In the genomic region with DNA sequence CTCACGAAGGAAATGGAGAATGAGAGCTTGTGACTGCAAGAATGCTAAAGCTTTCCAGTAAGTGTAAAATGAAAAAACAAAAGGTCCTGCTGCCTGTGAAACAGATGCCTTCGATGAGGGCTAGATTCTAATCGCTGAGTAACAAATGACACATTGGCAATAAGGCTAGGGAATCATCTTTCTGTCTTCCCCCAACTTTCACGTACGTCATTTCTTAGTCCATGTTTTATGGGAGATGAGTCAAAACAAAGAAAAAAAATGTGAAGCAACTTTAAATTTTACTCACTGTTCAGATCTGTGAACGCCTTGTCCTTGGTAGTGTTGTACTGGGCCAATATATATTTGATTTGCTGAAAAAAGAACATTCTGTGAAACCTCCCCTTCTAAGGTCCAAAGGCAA, we compare ENCODE assay signal across 21 cellular contexts. TPM values are rescaled to one million over a fixed set of nuclear protein-coding genes. Genes with fewer than 3 reads are reported as not detected.
DNase-seq lines count a peak whose midpoint lies in the region; ATAC-seq and TF ChIP-seq lines count a peak whose summit lies in the region.
"Had no signal": no experiment of that assay in that cellular context is flagged by ENCODE, and none has a peak within 500 bp of the region (broad histone marks: within the 10 kb centered on the region; RNA-seq: fewer than 3 reads in every experiment).

No MANE protein-coding gene starts in this region.

- no peaks in the 10 kb centered on the region for H4K20me1 ChIP-seq in PC-9 (ENCODE audit: insufficient read depth)

- CTCF ChIA-PET in CD4-positive, alpha-beta T cell (lab: Charles Lee) = no interaction called here
- CTCF ChIA-PET in PC-9 (lab: Charles Lee) = no interaction called here

- POLR2A ChIA-PET in CD4-positive, alpha-beta T cell (lab: Charles Lee) = no interaction called here
- POLR2A ChIA-PET in PC-9 (lab: Charles Lee; ENCODE audit: unreplicated experiment) = no interaction called here

- H3K4me1 ChIP-seq in left ventricle myocardium inferior = peaks cover 67% of the 10 kb centered on the region
- H3K4me1 ChIP-seq in right atrium auricular region = no peaks in the 10 kb centered on the region
- H3K4me1 ChIP-seq in PC-9 (replicated peaks; ENCODE audit: insufficient read depth) = no peaks in the 10 kb centered on the region
- H3K4me1 ChIP-seq: psoas muscle, suprapubic skin, vagina had no signal

- DNase-seq in left ventricle myocardium inferior (no peak), right atrium auricular region (ENCODE audit: low spot score) (no peak), MG63 (peak; percentile 5), epithelial cell of esophagus (ENCODE audit: low read depth) (peak; percentile 24), AML-193 (lab: John Stamatoyannopoulos, UW) (no peak), PC-9 (no peak), HUDEP-2 (lab: John Stamatoyannopoulos, UW; ENCODE audit: unreplicated experiment in 76 of 76) (no peak)
- no peak for DNase-seq in CD4-positive, alpha-beta T cell
- DNase-seq: activated CD4-positive, alpha-beta T cell treated with anti-CD3 and anti-CD28 coated beads, Interleukin-2, amount 50 U/mL, for 1 hour; Karpas-422; NCI-H1105; NCI-H524; psoas muscle; SHP77 treated with DMSO at 0.1 percent for 48 hours; stimulated activated CD4-positive, alpha-beta T cell treated with anti-CD3 and anti-CD28 coated beads, Interleukin-12 subunit alpha, Interleukin-12 subunit beta, amount 100 ng/mL, for 4 hours; stimulated activated CD8-positive, alpha-beta memory T cell treated with anti-CD3 and anti-CD28 coated beads, Interleukin-4, amount 100 ng/mL, for 48 hours; T-cell had no signal

- no peaks in the 10 kb centered on the region for H3F3A ChIP-seq in PC-9 (ENCODE audit: insufficient read depth, low read depth)

- H3K36me3 Mint-ChIP-seq in CD4-positive, alpha-beta T cell (ENCODE audit: low read depth) = no peaks in the 10 kb centered on the region
- H3K36me3 Mint-ChIP-seq: T-cell had no signal

- H3K27ac ChIP-seq in left ventricle myocardium inferior (replicated peaks) (peak overlapping the region; percentile 73), right atrium auricular region (no peak overlapping the region), PC-9 (no peak overlapping the region)
- H3K27ac ChIP-seq in CD4-positive, alpha-beta T cell (ENCODE audit: low read depth, low read length) = no peak overlapping the region
- H3K27ac ChIP-seq: gastroesophageal sphincter, psoas muscle, suprapubic skin, vagina had no signal

- H3K27me3 Mint-ChIP-seq in CD4-positive, alpha-beta T cell = peaks cover 14% of the 10 kb centered on the region

- H3K4me2 ChIP-seq in PC-9 = no peak overlapping the region

- no peaks in the 10 kb centered on the region for H3K9me2 ChIP-seq in PC-9 (ENCODE audit: insufficient read depth)

- intact Hi-C loops in left ventricle myocardium inferior (cut with micrococcal nuclease) (no loop called here), PC-9 (cut with micrococcal nuclease; ENCODE audit: unreplicated experiment) (loop anchor here (5.0 to 10.0 kb wide), 2 partner anchors 217 to 421 kb away; no protein-coding TSS in a partner anchor)
- intact Hi-C loops in CD4-positive, alpha-beta T cell (cut with DNase I, micrococcal nuclease) = loop anchor here (10.0 kb wide), 2 partner anchors 181 to 1301 kb away; no protein-coding TSS in a partner anchor

- ATAC-seq in CD4-positive, alpha-beta T cell (ENCODE audit: poor library complexity) = no peak
- ATAC-seq: gastroesophageal sphincter, psoas muscle, T-cell had no signal

- no peaks in the 10 kb centered on the region for H3K9me3 Mint-ChIP-seq in CD4-positive, alpha-beta T cell
- H3K9me3 Mint-ChIP-seq: neural crest cell, T-cell had no signal

- no peaks in the 10 kb centered on the region for H3K36me3 ChIP-seq in left ventricle myocardium inferior
- no peaks in the 10 kb centered on the region for H3K36me3 ChIP-seq in right atrium auricular region
- no peaks in the 10 kb centered on the region for H3K36me3 ChIP-seq in MG63
- H3K36me3 ChIP-seq in PC-9 (ENCODE audit: low read depth) = no peaks in the 10 kb centered on the region
- H3K36me3 ChIP-seq: gastroesophageal sphincter, suprapubic skin, vagina had no signal

- H3K79me2 ChIP-seq in PC-9 (ENCODE audit: low read depth) = no peaks in the 10 kb centered on the region

- no peak overlapping the region for H3K27ac Mint-ChIP-seq in CD4-positive, alpha-beta T cell
- H3K27ac Mint-ChIP-seq: T-cell had no signal

- BruUV-seq in PC-9 (replicated peaks; lab: Mats Ljungman, UMichigan) = no TSS peak

- H3K9me3 ChIP-seq in left ventricle myocardium inferior (replicated peaks) (no peaks in the 10 kb centered on the region), right atrium auricular region (no peaks in the 10 kb centered on the region), MG63 (no peaks in the 10 kb centered on the region), PC-9 (ENCODE audit: insufficient read depth, low read depth) (no peaks in the 10 kb centered on the region)
- no peaks in the 10 kb centered on the region for H3K9me3 ChIP-seq in CD4-positive, alpha-beta T cell (ENCODE audit: control insufficient read depth, low read length)
- H3K9me3 ChIP-seq: gastroesophageal sphincter, psoas muscle, suprapubic skin, vagina had no signal

- H2AFZ ChIP-seq in PC-9 = no peak overlapping the region

- TF ChIP-seq CTCF in left ventricle myocardium inferior (IDR thresholded peaks at IDR 0.05; ENCODE audit: borderline replicate concordance) (no peak), right atrium auricular region (IDR thresholded peaks at IDR 0.05) (no peak), epithelial cell of esophagus (IDR thresholded peaks at IDR 0.05; ENCODE audit: insufficient read depth, low read depth, low read length, missing control alignments) (no peak), PC-9 (conservative IDR thresholded peaks at IDR 0.05) (no peak)
- no peak for TF ChIP-seq CTCF in CD4-positive, alpha-beta T cell (IDR thresholded peaks at IDR 0.05)

- H3K4me3 Mint-ChIP-seq in CD4-positive, alpha-beta T cell = no peak overlapping the region
- H3K4me3 Mint-ChIP-seq: neural crest cell, T-cell had no signal

- H3K4me3 ChIP-seq in left ventricle myocardium inferior (peak overlapping the region; percentile 43), right atrium auricular region (no peak overlapping the region), MG63 (no peak overlapping the region), epithelial cell of esophagus (ENCODE audit: low read length) (no peak overlapping the region), PC-9 (no peak overlapping the region)
- H3K4me3 ChIP-seq: gastroesophageal sphincter, psoas muscle, suprapubic skin, vagina had no signal

- H3K4me1 Mint-ChIP-seq in CD4-positive, alpha-beta T cell (ENCODE audit: low read depth) = no peaks in the 10 kb centered on the region
- H3K4me1 Mint-ChIP-seq: neural crest cell, T-cell had no signal

- H3K27me3 ChIP-seq in left ventricle myocardium inferior (ENCODE audit: low read depth) (no peaks in the 10 kb centered on the region), right atrium auricular region (no peaks in the 10 kb centered on the region), MG63 (no peaks in the 10 kb centered on the region), PC-9 (ENCODE audit: insufficient read depth, low read depth) (no peaks in the 10 kb centered on the region)
- H3K27me3 ChIP-seq in CD4-positive, alpha-beta T cell (ENCODE audit: control insufficient read depth, insufficient read depth, low read length) = no peaks in the 10 kb centered on the region
- H3K27me3 ChIP-seq: gastroesophageal sphincter, suprapubic skin, vagina had no signal

RNA-seq across cellular contexts. Expression of a gene that starts 59.8 kb away (rescaled TPM):
- total RNA-seq in left ventricle myocardium inferior = 2.9 TPM
- 1 to 10 TPM; 5.2 to 8.1 TPM for total RNA-seq in right atrium auricular region
- total RNA-seq in MG63 (2014; rRNA removed; shearing (Covaris generic); ENCODE audit: low replicate concordance) = not detected in 2 replicates
- not detected for total RNA-seq in CD4-positive, alpha-beta T cell
- not detected in 2 replicates for total RNA-seq in PC-9 (2021)
- total RNA-seq: vagina had no signal

Comparison
In these comparisons a context has a peak if more than half of its experiments do, and no peak if none do; other contexts are left out.
1. DNase-seq: peak in MG63 (single experiment) and epithelial cell of esophagus (single experiment); none in left ventricle myocardium inferior (single experiment), right atrium auricular region (single experiment), CD4-positive, alpha-beta T cell (0 of 10), AML-193 (0 of 2), PC-9 (0 of 2) and HUDEP-2 (0 of 76).